Comparison of ENCODE assay signal across 11 cellular contexts in genomic region chr16:81703177-81704155, GRCh38.
A peak's percentile ranks its signal among the peaks of the same experiment; 100 is the strongest.
DNase-seq lines count a peak whose midpoint lies in the region; ATAC-seq, FAIRE-seq and TF ChIP-seq lines count a peak whose summit lies in the region.
"Had no signal": no experiment of that assay in that cellular context is flagged by ENCODE, and none has a peak within 500 bp of the region (broad histone marks: within the 10 kb centered on the region; RNA-seq: fewer than 3 reads in every experiment).

No MANE protein-coding gene starts in this region.

- no peaks in the 10 kb centered on the region for H3K27me3 Mint-ChIP-seq in H9 (ENCODE audit: low read depth)
- no peaks in the 10 kb centered on the region for H3K27me3 Mint-ChIP-seq in astrocyte (ENCODE audit: low read depth, unreplicated experiment)

- no peak overlapping the region for H3K27ac ChIP-seq in H9 (ENCODE audit: insufficient read length, low read depth, low read length)
- H3K27ac ChIP-seq in astrocyte (ENCODE audit: low read depth, low read length): peak overlapping the region; percentile 80
- no peak overlapping the region for H3K27ac ChIP-seq in HepG2 (ENCODE audit: extremely low read length, insufficient read depth, low read length)
- H3K27ac ChIP-seq: heart left ventricle had no signal

- H2BK120ac ChIP-seq in H9 (ENCODE audit: low read depth, low read length, poor library complexity, severe bottlenecking): no peak overlapping the region

- H3K27me3 ChIP-seq in H9 (ENCODE audit: insufficient read depth, low read length): no peaks in the 10 kb centered on the region
- no peaks in the 10 kb centered on the region for H3K27me3 ChIP-seq in astrocyte (ENCODE audit: insufficient read depth, low read length)
- no peaks in the 10 kb centered on the region for H3K27me3 ChIP-seq in HepG2 (ENCODE audit: control insufficient read depth in 1 of 2, insufficient read depth in 2 of 2, low read length in 2 of 2)
- H3K27me3 ChIP-seq: heart left ventricle had no signal

- H3K4me3 Mint-ChIP-seq in H9 (no peak overlapping the region; a peak in 1 of 5 replicates), astrocyte (ENCODE audit: unreplicated experiment) (no peak overlapping the region)

- H2BK5ac ChIP-seq in H9 (ENCODE audit: insufficient read length, low read length): no peak overlapping the region

- H3K56ac ChIP-seq in H9 (ENCODE audit: insufficient read length, low read depth, low read length): no peak overlapping the region

- no peak overlapping the region for H3K14ac ChIP-seq in H9 (ENCODE audit: insufficient read depth, low read length)

- no peak overlapping the region for H3K18ac ChIP-seq in H9 (ENCODE audit: insufficient read length, low read depth, low read length)

- POLR2A ChIA-PET in HepG2 (lab: Yijun Ruan, JAX): no interaction called here

- no peaks in the 10 kb centered on the region for H3K9me3 Mint-ChIP-seq in H9
- H3K9me3 Mint-ChIP-seq in astrocyte (ENCODE audit: unreplicated experiment): no peaks in the 10 kb centered on the region

- H3T11ph ChIP-seq in H9 (ENCODE audit: low read length): no peak overlapping the region

- H3K79me1 ChIP-seq in H9 (ENCODE audit: insufficient read depth, low read depth, low read length, poor library complexity, severe bottlenecking): no peaks in the 10 kb centered on the region

- no TSS peak for BruUV-seq in HepG2 (replicated peaks; lab: Mats Ljungman, UMichigan)

- TF ChIP-seq CTCF in H9 (conservative IDR thresholded peaks at IDR 0.05): no peak
- TF ChIP-seq CTCF in astrocyte (IDR thresholded peaks at IDR 0.05; ENCODE audit: insufficient read depth, low read depth, low read length): no peak
- no peak for TF ChIP-seq CTCF in HepG2 (CRISPR knock-in tag; IDR thresholded peaks at IDR 0.05)

- no peak overlapping the region for H2BK20ac ChIP-seq in H9 (ENCODE audit: low read depth, low read length, poor library complexity, severe bottlenecking)

- H4K5ac ChIP-seq in H9 (ENCODE audit: insufficient read length, low read depth, low read length): no peak overlapping the region

- TF ChIP-seq RAD21 in HepG2 (CRISPR knock-in tag; IDR thresholded peaks at IDR 0.05): no peak

- H3K27ac Mint-ChIP-seq in H9: peak overlapping the region in 2 of 3 experiments; percentile 7 to 57; a peak in 2 of 7 replicates
- peak overlapping the region; percentile 81 for H3K27ac Mint-ChIP-seq in astrocyte (ENCODE audit: unreplicated experiment)

- no peak overlapping the region for H2BK15ac ChIP-seq in H9 (ENCODE audit: low read depth, low read length)

- TF ChIP-seq POLR2A in HepG2 (IDR thresholded peaks at IDR 0.05; ENCODE audit: insufficient read depth in 1 of 2, low read depth in 2 of 2, low read length in 2 of 2): no peak

- H4K20me1 ChIP-seq in H9 (ENCODE audit: control insufficient read depth, insufficient read depth, insufficient read length) (no peaks in the 10 kb centered on the region), astrocyte (ENCODE audit: insufficient read depth, low read length) (peaks cover 5% of the 10 kb centered on the region), HepG2 (ENCODE audit: insufficient read depth, low read length) (no peaks in the 10 kb centered on the region; the same call in 1 of the 2 replicates)

- H3K4me1 ChIP-seq in H9 (ENCODE audit: insufficient read depth, low read length) (no peaks in the 10 kb centered on the region), astrocyte (ENCODE audit: insufficient read depth, low read length) (peaks cover 34% of the 10 kb centered on the region), HepG2 (ENCODE audit: insufficient read depth, low read length) (no peaks in the 10 kb centered on the region)

- CTCF ChIA-PET in HepG2 (lab: Yijun Ruan, JAX; ENCODE audit: low intra/inter-chr PET ratio, low total read pairs): no interaction called here

- H4K8ac ChIP-seq in H9 (replicated peaks; ENCODE audit: insufficient read length, low read depth, low read length): no peak overlapping the region

- WGBS in H9 (ENCODE audit: extremely low coverage, insufficient read length, low lambda C conversion rate): no CpG with 5 or more reads among the region's 27 CpGs
- WGBS in HepG2 (ENCODE audit: low lambda C conversion rate): 89% methylated on average over 26 of the region's 27 CpGs

- peak; percentile 98 for FAIRE-seq in astrocyte (lab: Jason Lieb, UNC)
- FAIRE-seq in HepG2 (lab: Jason Lieb, UNC): peak; percentile 64

- no peak for TF ChIP-seq EP300 in HepG2 (IDR thresholded peaks at IDR 0.05; ENCODE audit: low read depth in 2 of 2, low read length in 2 of 2)
- no peak for TF ChIP-seq EP300 in HepG2 (CRISPR knock-in tag; IDR thresholded peaks at IDR 0.05; ENCODE audit: borderline replicate concordance)

- ATAC-seq in HepG2: peak; percentile 21

- no peak overlapping the region for H3K4me2 ChIP-seq in H9 (ENCODE audit: insufficient read depth, insufficient read length, low read length)
- peak overlapping the region; percentile 71 for H3K4me2 ChIP-seq in astrocyte (ENCODE audit: low read length)
- no peak overlapping the region for H3K4me2 ChIP-seq in HepG2 (ENCODE audit: low read depth, low read length)

- H3K36me3 Mint-ChIP-seq in H9 (ENCODE audit: insufficient read depth in 1 of 3, low read depth in 3 of 3) (peaks cover 38 to 71% (median 63%) of the 10 kb centered on the region in 3 experiments; a peak in 6 of 7 replicates), astrocyte (ENCODE audit: low read depth, unreplicated experiment) (peaks cover 35% of the 10 kb centered on the region)

- no peak overlapping the region for H2AK5ac ChIP-seq in H9 (ENCODE audit: insufficient read length, low read length)

- H3K4me1 Mint-ChIP-seq in H9 (no peaks in the 10 kb centered on the region), astrocyte (ENCODE audit: low read depth, unreplicated experiment) (peaks cover 26% of the 10 kb centered on the region)

- no peak overlapping the region for H3K23ac ChIP-seq in H9 (ENCODE audit: insufficient read length, low read depth, low read length)

- H4K91ac ChIP-seq in H9 (ENCODE audit: insufficient read length, low read depth, low read length): no peak overlapping the region

- no peak overlapping the region for H3K4ac ChIP-seq in H9 (ENCODE audit: low read depth, low read length)

- no peaks in the 10 kb centered on the region for H3K23me2 ChIP-seq in H9 (ENCODE audit: insufficient read length, low read depth, low read length, poor library complexity, severe bottlenecking)

- H3K36me3 ChIP-seq in astrocyte (ENCODE audit: insufficient read depth, low read length) (no peaks in the 10 kb centered on the region), HepG2 (replicated peaks in 1 of 2; ENCODE audit: control insufficient read depth in 1 of 2, insufficient read depth in 2 of 2, low read length in 2 of 2) (peaks cover 62 to 91% of the 10 kb centered on the region in 2 experiments)

- no peak overlapping the region for H2AFZ ChIP-seq in H9 (ENCODE audit: low read length)
- H2AFZ ChIP-seq in astrocyte (ENCODE audit: low read depth, low read length): peak overlapping the region; percentile 32
- no peak overlapping the region for H2AFZ ChIP-seq in HepG2 (ENCODE audit: low read length)

- H3K4me3 ChIP-seq in astrocyte (ENCODE audit: insufficient read depth, low read depth, low read length): peak overlapping the region; percentile 20
- no peak overlapping the region for H3K4me3 ChIP-seq in HepG2 (replicated peaks in 1 of 3; ENCODE audit: insufficient read depth in 1 of 3, low read depth in 2 of 3, low read length in 3 of 3)
- H3K4me3 ChIP-seq: heart left ventricle had no signal

- no peak overlapping the region for H2BK12ac ChIP-seq in H9 (ENCODE audit: insufficient read length, low read depth, low read length)

- H3K9ac ChIP-seq in H9 (ENCODE audit: extremely low read depth, insufficient read length, low read length) (no peak overlapping the region), astrocyte (ENCODE audit: low read length) (peak overlapping the region; percentile 78), HepG2 (ENCODE audit: insufficient read depth, low read depth, low read length) (no peak overlapping the region)

- intact Hi-C loops in HepG2 (cut with micrococcal nuclease; ENCODE audit: unreplicated experiment): no loop called here

- in situ Hi-C loops in HepG2 (cut with HindIII; ENCODE audit: extremely low pct_ligation_motif_present, low pct_unique_long_range_greater_than_20kb): no loop called here

- H3K79me2 ChIP-seq in H9 (ENCODE audit: insufficient read depth, low read length) (no peaks in the 10 kb centered on the region), astrocyte (ENCODE audit: insufficient read depth, low read length) (no peaks in the 10 kb centered on the region), HepG2 (ENCODE audit: insufficient read depth, low read length) (no peaks in the 10 kb centered on the region)

- H3K9me3 ChIP-seq in H9 (ENCODE audit: control insufficient read depth, low read depth, low read length) (no peaks in the 10 kb centered on the region), astrocyte (ENCODE audit: insufficient read depth, low read depth, low read length) (no peaks in the 10 kb centered on the region), HepG2 (ENCODE audit: low read length) (no peaks in the 10 kb centered on the region)
- H3K9me3 ChIP-seq: heart left ventricle had no signal

- DNase-seq in A172 (ENCODE audit: low spot score): peak; percentile 90
- DNase-seq in H9: no peak
- peak; percentile 96 for DNase-seq in astrocyte (ENCODE audit: low read depth)
- no peak for DNase-seq in HepG2 (ENCODE audit: low spot score)
- DNase-seq in iPS-NIHi7 (ENCODE audit: extremely low spot score): no peak
- DNase-seq in activated effector memory CD4-positive, alpha-beta T cell treated with Interleukin-2 at 50 U/mL for 16 hours: no peak
- DNase-seq in effector CD8-positive, alpha-beta T cell (lab: John Stamatoyannopoulos, UW): no peak
- DNase-seq in SKM-1 (lab: John Stamatoyannopoulos, UW; ENCODE audit: unreplicated experiment): no peak
- DNase-seq: GF-D8, H7 had no signal

TF ChIP-seq in HepG2, 621 proteins besides CTCF, POLR2A, EP300 and RAD21 (continues in another document):
- TF ChIP-seq MXD4 (CRISPR knock-in tag; IDR thresholded peaks at IDR 0.05): no peak
- TF ChIP-seq RBM22 (optimal IDR thresholded peaks at IDR 0.05; ENCODE audit: low read length): peak; percentile 70
- no peak for TF ChIP-seq ZNF451 (CRISPR knock-in tag; IDR thresholded peaks at IDR 0.05)
- no peak for TF ChIP-seq HIC2 (CRISPR knock-in tag; IDR thresholded peaks at IDR 0.05; ENCODE audit: low read depth)
- peak; percentile 55; the same call in 1 of the 2 replicates for TF ChIP-seq MAFF (IDR thresholded peaks at IDR 0.05; ENCODE audit: low read depth, low read length)

Comparison
In these comparisons a context has a peak if more than half of its experiments do, and no peak if none do; other contexts are left out.
1. DNase-seq: peak in A172 (single experiment) and astrocyte (single experiment); none in H9 (single experiment), HepG2 (single experiment), iPS-NIHi7 (single experiment), activated effector memory CD4-positive, alpha-beta T cell treated with Interleukin-2 at 50 U/mL for 16 hours (single experiment), effector CD8-positive, alpha-beta T cell (single experiment) and SKM-1 (single experiment).